In the genomic region with DNA sequence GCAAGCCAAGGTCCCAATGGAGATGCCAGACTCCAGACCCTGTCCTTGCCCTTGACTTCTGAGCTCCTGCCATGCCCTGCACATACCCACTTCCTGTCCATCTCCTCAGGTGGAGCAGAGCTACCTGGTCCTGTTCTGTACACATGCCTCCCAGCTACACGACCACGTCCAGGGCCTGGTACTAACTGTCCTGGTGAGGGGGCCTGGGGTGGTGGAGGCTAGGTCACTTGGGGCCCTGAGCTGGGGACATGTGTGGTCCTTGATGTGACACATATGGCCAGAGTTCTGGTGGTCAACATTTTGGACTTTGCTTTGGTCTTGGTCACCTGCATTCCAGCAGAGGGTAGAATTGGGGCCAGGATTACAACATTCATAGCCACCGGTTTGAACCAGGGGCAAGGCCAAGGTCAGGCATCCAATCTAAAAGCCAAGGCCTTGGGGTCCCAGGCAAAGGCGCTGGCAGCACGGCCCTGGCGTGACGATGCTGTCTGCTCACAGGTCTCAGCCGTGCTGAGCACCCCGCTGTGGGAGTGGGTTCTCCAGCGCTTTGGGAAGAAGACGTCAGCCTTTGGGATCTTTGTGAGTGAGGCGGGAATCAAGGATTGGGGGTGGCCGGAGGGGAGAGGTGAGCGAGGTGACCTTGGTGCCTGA, we compare ENCODE assay signal across 1 cellular context.
TF ChIP-seq lines count a peak whose summit lies in the region.

No MANE protein-coding gene starts in this region.

TF ChIP-seq in HepG2, 621 proteins besides CTCF, POLR2A, EP300 and RAD21 (continued from another document and continues in another):
- TF ChIP-seq, protein P1, sequence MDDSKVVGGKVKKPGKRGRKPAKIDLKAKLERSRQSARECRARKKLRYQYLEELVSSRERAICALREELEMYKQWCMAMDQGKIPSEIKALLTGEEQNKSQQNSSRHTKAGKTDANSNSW (CRISPR knock-in tag; IDR thresholded peaks at IDR 0.05; ENCODE audit: borderline replicate concordance) = no peak
- TF ChIP-seq RBM39 (IDR thresholded peaks at IDR 0.05; ENCODE audit: low read depth, low read length, poor library complexity, severe bottlenecking) (no peak), ZNF530 (CRISPR knock-in tag; IDR thresholded peaks at IDR 0.05; ENCODE audit: low read depth) (no peak), FLYWCH1 (CRISPR knock-in tag; IDR thresholded peaks at IDR 0.05) (no peak), NR3C1 (CRISPR knock-in tag; IDR thresholded peaks at IDR 0.05) (no peak), MAFK (conservative IDR thresholded peaks at IDR 0.05 in 1 of 2, IDR thresholded peaks at IDR 0.05 in 1 of 2; ENCODE audit: low read length in 2 of 2) (no peak), CCDC6 (CRISPR knock-in tag; IDR thresholded peaks at IDR 0.05) (peak; percentile 84), CBX5 (CRISPR knock-in tag; IDR thresholded peaks at IDR 0.05; ENCODE audit: borderline replicate concordance) (peak; percentile 32; the same call in 1 of the 2 replicates), ZNF775 (CRISPR knock-in tag; IDR thresholded peaks at IDR 0.05; ENCODE audit: borderline replicate concordance) (no peak), ZSCAN30 (CRISPR knock-in tag; IDR thresholded peaks at IDR 0.05) (no peak), MAF1 (CRISPR knock-in tag; IDR thresholded peaks at IDR 0.05; ENCODE audit: borderline replicate concordance) (no peak), SIX1 (CRISPR knock-in tag; IDR thresholded peaks at IDR 0.05; ENCODE audit: borderline replicate concordance) (no peak), FIP1L1 (IDR thresholded peaks at IDR 0.05; ENCODE audit: borderline replicate concordance, insufficient read depth, low read depth, low read length) (no peak), ZNF878 (CRISPR knock-in tag; IDR thresholded peaks at IDR 0.05) (no peak), KDM5B (CRISPR knock-in tag; IDR thresholded peaks at IDR 0.05; ENCODE audit: borderline replicate concordance) (peak; percentile 75; the same call in 1 of the 2 replicates), CENPX (CRISPR knock-in tag; IDR thresholded peaks at IDR 0.05) (no peak), KAT7 (CRISPR knock-in tag; IDR thresholded peaks at IDR 0.05; ENCODE audit: borderline replicate concordance) (no peak), HNF4A (CRISPR knock-in tag; IDR thresholded peaks at IDR 0.05) (peak; percentile 97), FOXM1 (CRISPR knock-in tag; IDR thresholded peaks at IDR 0.05) (no peak), ZFP36 (IDR thresholded peaks at IDR 0.05; ENCODE audit: borderline replicate concordance, low read depth, low read length, partially characterized antibody) (no peak), ZNF296 (CRISPR knock-in tag; conservative IDR thresholded peaks at IDR 0.05) (peak; percentile 17; the same call in 1 of the 2 replicates), ZNF337 (CRISPR knock-in tag; IDR thresholded peaks at IDR 0.05; ENCODE audit: borderline replicate concordance, low read depth) (no peak), ZNF83 (CRISPR knock-in tag; IDR thresholded peaks at IDR 0.05; ENCODE audit: borderline replicate concordance) (no peak), ZNF746 (CRISPR knock-in tag; IDR thresholded peaks at IDR 0.05) (0 out of 2 replicates have a peak, but pooled peaks have one; percentile 27), DNMT1 (CRISPR knock-in tag; IDR thresholded peaks at IDR 0.05) (no peak), ZNF598 (CRISPR knock-in tag; IDR thresholded peaks at IDR 0.05; ENCODE audit: borderline replicate concordance) (no peak), GPN1 (CRISPR knock-in tag; IDR thresholded peaks at IDR 0.05; ENCODE audit: borderline replicate concordance) (no peak), FOSL2 (CRISPR knock-in tag; IDR thresholded peaks at IDR 0.05) (peak; percentile 86), HMG20B (CRISPR knock-in tag; conservative IDR thresholded peaks at IDR 0.05) (0 out of 2 replicates have a peak, but pooled peaks have one; percentile 27), GATAD1 (CRISPR knock-in tag; IDR thresholded peaks at IDR 0.05) (peak; percentile 55; the same call in 1 of the 2 replicates), ZNF709 (CRISPR knock-in tag; IDR thresholded peaks at IDR 0.05) (no peak), HCFC1 (IDR thresholded peaks at IDR 0.05; ENCODE audit: low read depth, low read length) (no peak)
- TF ChIP-seq, protein P2, sequence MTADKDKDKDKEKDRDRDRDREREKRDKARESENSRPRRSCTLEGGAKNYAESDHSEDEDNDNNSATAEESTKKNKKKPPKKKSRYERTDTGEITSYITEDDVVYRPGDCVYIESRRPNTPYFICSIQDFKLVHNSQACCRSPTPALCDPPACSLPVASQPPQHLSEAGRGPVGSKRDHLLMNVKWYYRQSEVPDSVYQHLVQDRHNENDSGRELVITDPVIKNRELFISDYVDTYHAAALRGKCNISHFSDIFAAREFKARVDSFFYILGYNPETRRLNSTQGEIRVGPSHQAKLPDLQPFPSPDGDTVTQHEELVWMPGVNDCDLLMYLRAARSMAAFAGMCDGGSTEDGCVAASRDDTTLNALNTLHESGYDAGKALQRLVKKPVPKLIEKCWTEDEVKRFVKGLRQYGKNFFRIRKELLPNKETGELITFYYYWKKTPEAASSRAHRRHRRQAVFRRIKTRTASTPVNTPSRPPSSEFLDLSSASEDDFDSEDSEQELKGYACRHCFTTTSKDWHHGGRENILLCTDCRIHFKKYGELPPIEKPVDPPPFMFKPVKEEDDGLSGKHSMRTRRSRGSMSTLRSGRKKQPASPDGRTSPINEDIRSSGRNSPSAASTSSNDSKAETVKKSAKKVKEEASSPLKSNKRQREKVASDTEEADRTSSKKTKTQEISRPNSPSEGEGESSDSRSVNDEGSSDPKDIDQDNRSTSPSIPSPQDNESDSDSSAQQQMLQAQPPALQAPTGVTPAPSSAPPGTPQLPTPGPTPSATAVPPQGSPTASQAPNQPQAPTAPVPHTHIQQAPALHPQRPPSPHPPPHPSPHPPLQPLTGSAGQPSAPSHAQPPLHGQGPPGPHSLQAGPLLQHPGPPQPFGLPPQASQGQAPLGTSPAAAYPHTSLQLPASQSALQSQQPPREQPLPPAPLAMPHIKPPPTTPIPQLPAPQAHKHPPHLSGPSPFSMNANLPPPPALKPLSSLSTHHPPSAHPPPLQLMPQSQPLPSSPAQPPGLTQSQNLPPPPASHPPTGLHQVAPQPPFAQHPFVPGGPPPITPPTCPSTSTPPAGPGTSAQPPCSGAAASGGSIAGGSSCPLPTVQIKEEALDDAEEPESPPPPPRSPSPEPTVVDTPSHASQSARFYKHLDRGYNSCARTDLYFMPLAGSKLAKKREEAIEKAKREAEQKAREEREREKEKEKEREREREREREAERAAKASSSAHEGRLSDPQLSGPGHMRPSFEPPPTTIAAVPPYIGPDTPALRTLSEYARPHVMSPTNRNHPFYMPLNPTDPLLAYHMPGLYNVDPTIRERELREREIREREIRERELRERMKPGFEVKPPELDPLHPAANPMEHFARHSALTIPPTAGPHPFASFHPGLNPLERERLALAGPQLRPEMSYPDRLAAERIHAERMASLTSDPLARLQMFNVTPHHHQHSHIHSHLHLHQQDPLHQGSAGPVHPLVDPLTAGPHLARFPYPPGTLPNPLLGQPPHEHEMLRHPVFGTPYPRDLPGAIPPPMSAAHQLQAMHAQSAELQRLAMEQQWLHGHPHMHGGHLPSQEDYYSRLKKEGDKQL (CRISPR knock-in tag; IDR thresholded peaks at IDR 0.05; ENCODE audit: low read depth) = peak; percentile 72
- TF ChIP-seq, protein P3, sequence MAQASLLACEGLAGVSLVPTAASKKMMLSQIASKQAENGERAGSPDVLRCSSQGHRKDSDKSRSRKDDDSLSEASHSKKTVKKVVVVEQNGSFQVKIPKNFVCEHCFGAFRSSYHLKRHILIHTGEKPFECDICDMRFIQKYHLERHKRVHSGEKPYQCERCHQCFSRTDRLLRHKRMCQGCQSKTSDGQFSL (CRISPR knock-in tag; IDR thresholded peaks at IDR 0.05) = no peak
- TF ChIP-seq, protein P4, sequence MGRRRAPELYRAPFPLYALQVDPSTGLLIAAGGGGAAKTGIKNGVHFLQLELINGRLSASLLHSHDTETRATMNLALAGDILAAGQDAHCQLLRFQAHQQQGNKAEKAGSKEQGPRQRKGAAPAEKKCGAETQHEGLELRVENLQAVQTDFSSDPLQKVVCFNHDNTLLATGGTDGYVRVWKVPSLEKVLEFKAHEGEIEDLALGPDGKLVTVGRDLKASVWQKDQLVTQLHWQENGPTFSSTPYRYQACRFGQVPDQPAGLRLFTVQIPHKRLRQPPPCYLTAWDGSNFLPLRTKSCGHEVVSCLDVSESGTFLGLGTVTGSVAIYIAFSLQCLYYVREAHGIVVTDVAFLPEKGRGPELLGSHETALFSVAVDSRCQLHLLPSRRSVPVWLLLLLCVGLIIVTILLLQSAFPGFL (CRISPR knock-in tag; IDR thresholded peaks at IDR 0.05) = no peak
- TF ChIP-seq, protein P5, sequence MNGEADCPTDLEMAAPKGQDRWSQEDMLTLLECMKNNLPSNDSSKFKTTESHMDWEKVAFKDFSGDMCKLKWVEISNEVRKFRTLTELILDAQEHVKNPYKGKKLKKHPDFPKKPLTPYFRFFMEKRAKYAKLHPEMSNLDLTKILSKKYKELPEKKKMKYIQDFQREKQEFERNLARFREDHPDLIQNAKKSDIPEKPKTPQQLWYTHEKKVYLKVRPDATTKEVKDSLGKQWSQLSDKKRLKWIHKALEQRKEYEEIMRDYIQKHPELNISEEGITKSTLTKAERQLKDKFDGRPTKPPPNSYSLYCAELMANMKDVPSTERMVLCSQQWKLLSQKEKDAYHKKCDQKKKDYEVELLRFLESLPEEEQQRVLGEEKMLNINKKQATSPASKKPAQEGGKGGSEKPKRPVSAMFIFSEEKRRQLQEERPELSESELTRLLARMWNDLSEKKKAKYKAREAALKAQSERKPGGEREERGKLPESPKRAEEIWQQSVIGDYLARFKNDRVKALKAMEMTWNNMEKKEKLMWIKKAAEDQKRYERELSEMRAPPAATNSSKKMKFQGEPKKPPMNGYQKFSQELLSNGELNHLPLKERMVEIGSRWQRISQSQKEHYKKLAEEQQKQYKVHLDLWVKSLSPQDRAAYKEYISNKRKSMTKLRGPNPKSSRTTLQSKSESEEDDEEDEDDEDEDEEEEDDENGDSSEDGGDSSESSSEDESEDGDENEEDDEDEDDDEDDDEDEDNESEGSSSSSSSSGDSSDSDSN (CRISPR knock-in tag; IDR thresholded peaks at IDR 0.05) = peak; percentile 42; the same call in 1 of the 2 replicates
- TF ChIP-seq, protein P6, sequence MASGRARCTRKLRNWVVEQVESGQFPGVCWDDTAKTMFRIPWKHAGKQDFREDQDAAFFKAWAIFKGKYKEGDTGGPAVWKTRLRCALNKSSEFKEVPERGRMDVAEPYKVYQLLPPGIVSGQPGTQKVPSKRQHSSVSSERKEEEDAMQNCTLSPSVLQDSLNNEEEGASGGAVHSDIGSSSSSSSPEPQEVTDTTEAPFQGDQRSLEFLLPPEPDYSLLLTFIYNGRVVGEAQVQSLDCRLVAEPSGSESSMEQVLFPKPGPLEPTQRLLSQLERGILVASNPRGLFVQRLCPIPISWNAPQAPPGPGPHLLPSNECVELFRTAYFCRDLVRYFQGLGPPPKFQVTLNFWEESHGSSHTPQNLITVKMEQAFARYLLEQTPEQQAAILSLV (CRISPR knock-in tag; IDR thresholded peaks at IDR 0.05; ENCODE audit: borderline replicate concordance) = no peak
- TF ChIP-seq, protein P7, sequence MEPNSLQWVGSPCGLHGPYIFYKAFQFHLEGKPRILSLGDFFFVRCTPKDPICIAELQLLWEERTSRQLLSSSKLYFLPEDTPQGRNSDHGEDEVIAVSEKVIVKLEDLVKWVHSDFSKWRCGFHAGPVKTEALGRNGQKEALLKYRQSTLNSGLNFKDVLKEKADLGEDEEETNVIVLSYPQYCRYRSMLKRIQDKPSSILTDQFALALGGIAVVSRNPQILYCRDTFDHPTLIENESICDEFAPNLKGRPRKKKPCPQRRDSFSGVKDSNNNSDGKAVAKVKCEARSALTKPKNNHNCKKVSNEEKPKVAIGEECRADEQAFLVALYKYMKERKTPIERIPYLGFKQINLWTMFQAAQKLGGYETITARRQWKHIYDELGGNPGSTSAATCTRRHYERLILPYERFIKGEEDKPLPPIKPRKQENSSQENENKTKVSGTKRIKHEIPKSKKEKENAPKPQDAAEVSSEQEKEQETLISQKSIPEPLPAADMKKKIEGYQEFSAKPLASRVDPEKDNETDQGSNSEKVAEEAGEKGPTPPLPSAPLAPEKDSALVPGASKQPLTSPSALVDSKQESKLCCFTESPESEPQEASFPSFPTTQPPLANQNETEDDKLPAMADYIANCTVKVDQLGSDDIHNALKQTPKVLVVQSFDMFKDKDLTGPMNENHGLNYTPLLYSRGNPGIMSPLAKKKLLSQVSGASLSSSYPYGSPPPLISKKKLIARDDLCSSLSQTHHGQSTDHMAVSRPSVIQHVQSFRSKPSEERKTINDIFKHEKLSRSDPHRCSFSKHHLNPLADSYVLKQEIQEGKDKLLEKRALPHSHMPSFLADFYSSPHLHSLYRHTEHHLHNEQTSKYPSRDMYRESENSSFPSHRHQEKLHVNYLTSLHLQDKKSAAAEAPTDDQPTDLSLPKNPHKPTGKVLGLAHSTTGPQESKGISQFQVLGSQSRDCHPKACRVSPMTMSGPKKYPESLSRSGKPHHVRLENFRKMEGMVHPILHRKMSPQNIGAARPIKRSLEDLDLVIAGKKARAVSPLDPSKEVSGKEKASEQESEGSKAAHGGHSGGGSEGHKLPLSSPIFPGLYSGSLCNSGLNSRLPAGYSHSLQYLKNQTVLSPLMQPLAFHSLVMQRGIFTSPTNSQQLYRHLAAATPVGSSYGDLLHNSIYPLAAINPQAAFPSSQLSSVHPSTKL (CRISPR knock-in tag; IDR thresholded peaks at IDR 0.05) = peak; percentile 89
- TF ChIP-seq, protein P8, sequence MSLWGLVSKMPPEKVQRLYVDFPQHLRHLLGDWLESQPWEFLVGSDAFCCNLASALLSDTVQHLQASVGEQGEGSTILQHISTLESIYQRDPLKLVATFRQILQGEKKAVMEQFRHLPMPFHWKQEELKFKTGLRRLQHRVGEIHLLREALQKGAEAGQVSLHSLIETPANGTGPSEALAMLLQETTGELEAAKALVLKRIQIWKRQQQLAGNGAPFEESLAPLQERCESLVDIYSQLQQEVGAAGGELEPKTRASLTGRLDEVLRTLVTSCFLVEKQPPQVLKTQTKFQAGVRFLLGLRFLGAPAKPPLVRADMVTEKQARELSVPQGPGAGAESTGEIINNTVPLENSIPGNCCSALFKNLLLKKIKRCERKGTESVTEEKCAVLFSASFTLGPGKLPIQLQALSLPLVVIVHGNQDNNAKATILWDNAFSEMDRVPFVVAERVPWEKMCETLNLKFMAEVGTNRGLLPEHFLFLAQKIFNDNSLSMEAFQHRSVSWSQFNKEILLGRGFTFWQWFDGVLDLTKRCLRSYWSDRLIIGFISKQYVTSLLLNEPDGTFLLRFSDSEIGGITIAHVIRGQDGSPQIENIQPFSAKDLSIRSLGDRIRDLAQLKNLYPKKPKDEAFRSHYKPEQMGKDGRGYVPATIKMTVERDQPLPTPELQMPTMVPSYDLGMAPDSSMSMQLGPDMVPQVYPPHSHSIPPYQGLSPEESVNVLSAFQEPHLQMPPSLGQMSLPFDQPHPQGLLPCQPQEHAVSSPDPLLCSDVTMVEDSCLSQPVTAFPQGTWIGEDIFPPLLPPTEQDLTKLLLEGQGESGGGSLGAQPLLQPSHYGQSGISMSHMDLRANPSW (CRISPR knock-in tag; IDR thresholded peaks at IDR 0.05; ENCODE audit: borderline replicate concordance) = no peak
- TF ChIP-seq, protein P9, sequence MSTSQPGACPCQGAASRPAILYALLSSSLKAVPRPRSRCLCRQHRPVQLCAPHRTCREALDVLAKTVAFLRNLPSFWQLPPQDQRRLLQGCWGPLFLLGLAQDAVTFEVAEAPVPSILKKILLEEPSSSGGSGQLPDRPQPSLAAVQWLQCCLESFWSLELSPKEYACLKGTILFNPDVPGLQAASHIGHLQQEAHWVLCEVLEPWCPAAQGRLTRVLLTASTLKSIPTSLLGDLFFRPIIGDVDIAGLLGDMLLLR (CRISPR knock-in tag; IDR thresholded peaks at IDR 0.05) = peak; percentile 56
- TF ChIP-seq, protein P10, sequence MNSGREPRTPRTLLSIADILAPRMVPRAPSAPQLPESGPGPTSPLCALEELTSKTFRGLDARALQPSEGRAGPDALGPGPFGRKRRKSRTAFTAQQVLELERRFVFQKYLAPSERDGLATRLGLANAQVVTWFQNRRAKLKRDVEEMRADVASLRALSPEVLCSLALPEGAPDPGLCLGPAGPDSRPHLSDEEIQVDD (CRISPR knock-in tag; IDR thresholded peaks at IDR 0.05; ENCODE audit: borderline replicate concordance) = no peak
